ENCODE assay signal across 3 cellular contexts in the genomic region with DNA sequence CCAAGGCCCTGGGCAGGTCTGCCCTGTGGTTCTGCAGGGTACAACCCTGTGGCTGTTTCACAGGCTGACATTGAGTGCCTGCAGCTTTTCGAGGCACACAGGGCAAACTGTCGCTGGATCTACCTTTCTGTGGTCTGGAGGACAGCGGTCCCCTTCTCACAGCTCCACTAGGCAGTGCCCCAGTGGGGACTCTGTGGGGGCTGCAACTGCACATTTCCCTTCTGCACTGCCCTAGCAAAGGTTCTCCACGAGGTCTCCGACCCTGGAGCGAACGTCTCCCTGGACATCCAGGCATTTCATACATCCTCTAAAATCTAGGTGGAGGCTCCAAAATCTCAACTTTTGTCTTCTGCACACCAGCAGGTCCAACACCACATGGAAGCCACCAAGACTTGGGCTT.
"Had no signal": no experiment of that assay in that cellular context is flagged by ENCODE, and none has a peak within 500 bp of the region (broad histone marks: within the 10 kb centered on the region; RNA-seq: fewer than 3 reads in every experiment).

No MANE protein-coding gene starts in this region.

- ATAC-seq: GM12878 had no signal

- H3K4me3 ChIP-seq: GM12878 had no signal

- DNase-seq: GDM1, GF-D8 had no signal
